In genomic region chr9:95004452-95005275, GRCh38 we compare ENCODE assay signal across 8 cellular contexts.
DNase-seq lines count a peak whose midpoint lies in the region; ATAC-seq and TF ChIP-seq lines count a peak whose summit lies in the region.

No MANE protein-coding gene starts in this region.

- H4K20me1 ChIP-seq in BLaER1 treated with 17β-estradiol and CSF1 and Interleukin-3, amounts not matched to agents 10 nM and 100 nM, result peaks cover 0 to 49% (median 25%) of the 10 kb centered on the region in 11 experiments; a peak in 19 of 22 replicates

- H3K9ac ChIP-seq in BLaER1 treated with 17β-estradiol and CSF1 and Interleukin-3, amounts not matched to agents 10 nM and 100 nM, result peak overlapping the region; percentile 54 to 81 (median 71)

- DNase-seq in Jurkat, Clone E6-1 (ENCODE audit: low read depth, low spot score), result peak; percentile 7
- DNase-seq in ecto neural progenitor cell (ENCODE audit: low spot score), result peak; percentile 57
- DNase-seq in lung microvascular endothelial cell (ENCODE audit: low read depth in 2 of 2), result peak; percentile 64 to 79
- peak; percentile 14 for DNase-seq in superior temporal gyrus (ENCODE audit: extremely low spot score)

- H3K9me3 ChIP-seq in BLaER1 treated with 17β-estradiol and CSF1 and Interleukin-3, amounts not matched to agents 10 nM and 100 nM (replicated peaks in 1 of 11), result no peaks in the 10 kb centered on the region

- peak overlapping the region in 8 of 11 experiments; percentile 23 to 62 (median 45); a peak in 9 of 22 replicates for H3K27ac ChIP-seq in BLaER1 treated with 17β-estradiol and CSF1 and Interleukin-3, amounts not matched to agents 10 nM and 100 nM

- TF ChIP-seq CTCF in WI38 (IDR thresholded peaks at IDR 0.05; ENCODE audit: low read depth, low read length), result no peak

- H3K27me3 ChIP-seq in BLaER1 treated with 17β-estradiol and CSF1 and Interleukin-3, amounts not matched to agents 10 nM and 100 nM, result peaks cover 67 to 82% (median 77%) of the 10 kb centered on the region in 11 experiments

- ATAC-seq in GM19372 (IDR thresholded peaks at IDR 0.05; ENCODE audit: low read depth, unreplicated experiment), result peak; percentile 60
- ATAC-seq in GM18870 (IDR thresholded peaks at IDR 0.05; ENCODE audit: unreplicated experiment), result no peak

- H3K4me2 ChIP-seq in BLaER1 treated with 17β-estradiol and CSF1 and Interleukin-3, amounts not matched to agents 10 nM and 100 nM, result peak overlapping the region; percentile 89 to 100 (median 98)

- H3K4me1 ChIP-seq in BLaER1 treated with 17β-estradiol and CSF1 and Interleukin-3, amounts not matched to agents 10 nM and 100 nM, result peaks cover 10 to 32% (median 15%) of the 10 kb centered on the region in 10 experiments

- H3K36me3 ChIP-seq in BLaER1 treated with 17β-estradiol and CSF1 and Interleukin-3, amounts not matched to agents 10 nM and 100 nM, result peaks cover 0 to 10% (median 3%) of the 10 kb centered on the region in 11 experiments; a peak in 2 of 22 replicates

- H3K4me3 ChIP-seq in BLaER1 treated with 17β-estradiol and CSF1 and Interleukin-3, amounts not matched to agents 10 nM and 100 nM, result peak overlapping the region; percentile 66 to 76 (median 69)
- peak overlapping the region; percentile 65 for H3K4me3 ChIP-seq in Jurkat, Clone E6-1 (ENCODE audit: low read length)
- peak overlapping the region; percentile 87 for H3K4me3 ChIP-seq in WI38 (ENCODE audit: low read depth, low read length)

Comparison
In these comparisons a context has a peak if more than half of its experiments do, and no peak if none do; other contexts are left out.
1. DNase-seq: peak in every context shown above with its lines; median percentile 72 in lung microvascular endothelial cell; 57 in ecto neural progenitor cell; 14 in superior temporal gyrus; 7 in Jurkat, Clone E6-1.